ENCODE assay signal across 8 cellular contexts in genomic region chr3:56799251-56799882, GRCh38.
DNase-seq lines count a peak whose midpoint lies in the region; ATAC-seq and TF ChIP-seq lines count a peak whose summit lies in the region.

No MANE protein-coding gene starts in this region.

- peaks cover 12 to 56% (median 43%) of the 10 kb centered on the region in 5 donors for H3K4me1 ChIP-seq in subcutaneous abdominal adipose tissue (ENCODE audit: control insufficient read depth in 5 of 5, insufficient read depth in 5 of 5, low read length in 5 of 5)

- peak; percentile 10 for ATAC-seq in central memory CD8-positive, alpha-beta T cell (replicated peaks; ENCODE audit: extremely low read depth, poor library complexity, severe bottlenecking)
- ATAC-seq in HG02678 (IDR thresholded peaks at IDR 0.05; ENCODE audit: unreplicated experiment) (no peak), GM21390 (IDR thresholded peaks at IDR 0.05; ENCODE audit: unreplicated experiment) (no peak)

- peak; percentile 73 for TF ChIP-seq CTCF in RWPE1 (conservative IDR thresholded peaks at IDR 0.05; ENCODE audit: low read depth)

- peak overlapping the region; percentile 95 for H3K4me3 Mint-ChIP-seq in central memory CD8-positive, alpha-beta T cell

- POLR2A ChIA-PET in RWPE1 (lab: Yijun Ruan, JAX; ENCODE audit: low non-redundant PET): no interaction called here

- peak overlapping the region; percentile 50 to 67 (median 62) for H3K4me3 ChIP-seq in subcutaneous abdominal adipose tissue (ENCODE audit: low read depth in 1 of 5, low read length in 5 of 5)

- peak; percentile 54 for DNase-seq in EH (ENCODE audit: low read depth)
- DNase-seq in Kasumi-1 (lab: John Stamatoyannopoulos, UW): peak; percentile 78 to 89
- DNase-seq in RWPE1 (ENCODE audit: low spot score): peak; percentile 30
- DNase-seq in central memory CD8-positive, alpha-beta T cell (ENCODE audit: low spot score in 2 of 2): no peak
- DNase-seq in left kidney (ENCODE audit: low read depth, low spot score): peak; percentile 81

- H3K9ac ChIP-seq in subcutaneous abdominal adipose tissue (ENCODE audit: low read length in 5 of 5): peak overlapping the region in 3 of 5 donors; percentile 48 to 60 (median 57)

- H3K9me3 Mint-ChIP-seq in central memory CD8-positive, alpha-beta T cell: no peaks in the 10 kb centered on the region

- H3K27me3 ChIP-seq in subcutaneous abdominal adipose tissue (ENCODE audit: control insufficient read depth in 5 of 5, insufficient read depth in 4 of 5, low read length in 5 of 5): no peaks in the 10 kb centered on the region

- H3K4me1 Mint-ChIP-seq in central memory CD8-positive, alpha-beta T cell: peaks cover 75% of the 10 kb centered on the region

- peaks cover 29% of the 10 kb centered on the region for H3K36me3 Mint-ChIP-seq in central memory CD8-positive, alpha-beta T cell (ENCODE audit: insufficient read depth)

- H3K9me3 ChIP-seq in subcutaneous abdominal adipose tissue (ENCODE audit: control insufficient read depth in 5 of 5, low read length in 5 of 5): no peaks in the 10 kb centered on the region

- H3K27ac ChIP-seq in RWPE1 (no peak overlapping the region), subcutaneous abdominal adipose tissue (ENCODE audit: low read depth, low read length) (peak overlapping the region; percentile 28)

- H3K36me3 ChIP-seq in subcutaneous abdominal adipose tissue (ENCODE audit: control insufficient read depth in 5 of 5, insufficient read depth in 5 of 5, low read length in 5 of 5): no peaks in the 10 kb centered on the region

- CTCF ChIA-PET in RWPE1 (lab: Yijun Ruan, JAX): interaction anchor here (0.5 to 1.9 kb wide), 7 partner anchors 11 to 135 kb away, joined by 3 to 14 read pairs (median 3); no protein-coding TSS in a partner anchor

- no peaks in the 10 kb centered on the region for H3K27me3 Mint-ChIP-seq in central memory CD8-positive, alpha-beta T cell

- peak overlapping the region; percentile 96 for H3K27ac Mint-ChIP-seq in central memory CD8-positive, alpha-beta T cell (ENCODE audit: low read depth)

Comparison
In these comparisons a context has a peak if more than half of its experiments do, and no peak if none do; other contexts are left out.
1. DNase-seq: peak in EH (single experiment), Kasumi-1 (2 of 2), RWPE1 (single experiment) and left kidney (single experiment); none in central memory CD8-positive, alpha-beta T cell (0 of 2).